In the genomic region with DNA sequence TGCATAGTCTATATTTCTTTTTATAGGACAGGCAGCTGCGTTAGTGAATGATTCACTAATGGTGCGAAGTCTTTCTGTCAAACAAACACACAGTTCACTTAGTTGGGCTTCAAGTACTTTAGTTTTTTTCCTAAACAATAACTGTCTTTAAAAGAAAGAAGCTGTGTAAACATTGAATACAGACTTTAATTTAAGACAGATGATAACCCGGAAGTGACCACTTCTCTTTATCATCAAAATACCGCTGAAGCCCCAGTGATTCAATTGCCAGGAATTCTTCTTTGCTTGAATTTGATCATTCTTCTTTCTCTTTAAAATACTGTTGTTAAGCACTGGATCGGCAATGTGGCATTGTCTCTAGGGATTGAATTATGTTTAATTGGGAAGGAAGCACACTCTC, we compare ENCODE assay signal across 14 cellular contexts. TPM values are rescaled to one million over a fixed set of nuclear protein-coding genes. Genes with fewer than 3 reads are reported as not detected.
DNase-seq lines count a peak whose midpoint lies in the region; ATAC-seq and TF ChIP-seq lines count a peak whose summit lies in the region.
"Had no signal": no experiment of that assay in that cellular context is flagged by ENCODE, and none has a peak within 500 bp of the region (broad histone marks: within the 10 kb centered on the region; RNA-seq: fewer than 3 reads in every experiment).

No MANE protein-coding gene starts in this region.

- in situ Hi-C loops in GM13976 (cut with MboI; ENCODE audit: low sequenced_read_pairs, unreplicated experiment) = no loop called here

- H4K20me1 ChIP-seq in hepatocyte (ENCODE audit: insufficient read depth, poor library complexity, severe bottlenecking) = no peaks in the 10 kb centered on the region

- no peaks in the 10 kb centered on the region for H3K36me3 ChIP-seq in hepatocyte (replicated peaks; ENCODE audit: insufficient read depth, low read depth)
- H3K36me3 ChIP-seq: spleen had no signal

- TF ChIP-seq CTCF in hepatocyte (IDR thresholded peaks at IDR 0.05; ENCODE audit: poor library complexity) (no peak), GM13976 (IDR thresholded peaks at IDR 0.05; ENCODE audit: borderline replicate concordance, control extremely low read depth, extremely low read depth, insufficient read depth, missing control alignments) (no peak)

- no peaks in the 10 kb centered on the region for H3K9me3 ChIP-seq in hepatocyte (ENCODE audit: low read depth)
- H3K9me3 ChIP-seq: body of pancreas had no signal

- no peaks in the 10 kb centered on the region for H3K79me2 ChIP-seq in hepatocyte

- no peak overlapping the region for H3K4me3 ChIP-seq in hepatocyte
- H3K4me3 ChIP-seq: body of pancreas, lung, spleen had no signal

- no peaks in the 10 kb centered on the region for H3K27me3 ChIP-seq in hepatocyte
- H3K27me3 ChIP-seq: body of pancreas, spleen had no signal

- WGBS in hepatocyte (ENCODE audit: low lambda C conversion rate, missing lambda C conversion rate) = 23% methylated on average over 5 of the region's 5 CpGs

- H3K27ac ChIP-seq in hepatocyte (no peak overlapping the region), substantia nigra (ENCODE audit: low read depth, low read length, poor library complexity, severe bottlenecking) (no peak overlapping the region)
- H3K27ac ChIP-seq: body of pancreas, spleen had no signal

- peak overlapping the region; percentile 55 for H3K4me2 ChIP-seq in hepatocyte

- DNase-seq in DMS153 (lab: John Stamatoyannopoulos, UW) (peak; percentile 74), M059J (ENCODE audit: low read depth) (peak; percentile 24), SHP77 treated with DMSO at 0.1 percent for 48 hours (lab: John Stamatoyannopoulos, UW) (peak; percentile 70), hepatocyte (ENCODE audit: low spot score) (no peak), GM13976 (ENCODE audit: low spot score) (no peak), substantia nigra (lab: John Stamatoyannopoulos, UW) (no peak)
- no peak for DNase-seq in activated T-cell treated with anti-CD3 and anti-CD28 coated beads, Interleukin-2, amount 50 U/mL, for 48 hours
- DNase-seq: activated T-cell treated with anti-CD3 and anti-CD28 coated beads, Interleukin-2, amount 50 U/mL, for 72 hours; body of pancreas; hippocampal formation; spleen had no signal

- no peak for ATAC-seq in HG03432 (IDR thresholded peaks at IDR 0.05; ENCODE audit: unreplicated experiment)
- ATAC-seq: activated CD4-positive, CD25-positive, alpha-beta regulatory T cell treated with anti-CD3 and anti-CD28 coated beads, Interleukin-2, amount 50 U/mL, for 24 hours; activated T-cell treated with anti-CD3 and anti-CD28 coated beads, Interleukin-2, amount 50 U/mL, for 72 hours; body of pancreas had no signal

- H3K4me1 ChIP-seq in hepatocyte (ENCODE audit: insufficient read depth) = no peaks in the 10 kb centered on the region
- H3K4me1 ChIP-seq: body of pancreas, spleen had no signal

- no peak overlapping the region for H2AFZ ChIP-seq in hepatocyte

- no peaks in the 10 kb centered on the region for H3K9me2 ChIP-seq in hepatocyte (replicated peaks; ENCODE audit: insufficient read depth)

RNA-seq across cellular contexts. Expression of a gene that starts 30.3 kb away (rescaled TPM):
- not detected in 2 replicates for total RNA-seq in M059J (2014; rRNA removed; shearing (Covaris generic))
- 14.6 and 14.7 TPM in 2 replicates for total RNA-seq in hepatocyte
- 7.4 and 7.5 TPM in 2 replicates for polyA plus RNA-seq in hepatocyte
- total RNA-seq: activated T-cell treated with anti-CD3 and anti-CD28 coated beads, Interleukin-2, amount 50 U/mL, for 72 hours had no signal

Comparison
In these comparisons a context has a peak if more than half of its experiments do, and no peak if none do; other contexts are left out.
1. DNase-seq: peak in DMS153 (single experiment), M059J (single experiment) and SHP77 treated with DMSO at 0.1 percent for 48 hours (single experiment); none in hepatocyte (single experiment), GM13976 (single experiment), activated T-cell treated with anti-CD3 and anti-CD28 coated beads, Interleukin-2, amount 50 U/mL, for 48 hours (0 of 2) and substantia nigra (0 of 49).
2. RNA of a gene that starts 30.3 kb away (total RNA-seq): 14.6 to 14.7 TPM in hepatocyte; not detected in M059J; every median in the first group is over 10 times any median in the second.